In the genomic region with DNA sequence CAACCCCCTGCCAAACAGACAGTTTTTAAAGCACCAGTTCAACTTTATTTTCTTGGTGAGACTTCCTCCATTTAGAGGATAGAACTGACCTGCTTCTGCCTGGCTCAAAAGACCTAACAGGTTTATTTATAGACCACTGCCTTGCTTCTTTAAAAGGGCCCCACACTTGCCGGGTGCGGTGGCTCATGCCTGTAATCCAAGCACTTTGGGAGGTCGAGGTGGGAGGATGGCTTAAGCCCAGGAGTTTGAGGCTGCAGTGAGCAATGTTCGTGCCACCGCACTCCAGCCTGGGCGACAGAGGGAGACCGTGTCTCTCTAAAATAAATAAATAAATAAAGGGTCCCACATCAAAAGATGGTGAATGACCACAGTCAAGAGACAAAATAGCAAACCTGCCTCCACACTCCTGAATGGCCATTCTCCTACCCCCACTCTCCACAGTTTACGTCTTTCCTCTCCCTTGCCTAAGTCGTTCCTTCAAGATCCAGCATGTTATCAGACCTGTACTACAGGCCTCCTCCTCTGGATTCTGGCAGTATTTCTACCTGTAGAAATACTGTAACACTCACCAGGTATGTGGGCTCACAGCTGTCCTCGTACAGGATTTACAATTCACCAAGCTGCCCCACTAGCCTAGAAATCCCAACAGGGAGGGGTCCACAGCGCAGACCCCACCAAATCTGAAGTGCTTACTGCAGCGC, we compare ENCODE assay signal across 22 cellular contexts.
A peak's percentile ranks its signal among the peaks of the same experiment; 100 is the strongest.
DNase-seq lines count a peak whose midpoint lies in the region; ATAC-seq, FAIRE-seq and TF ChIP-seq lines count a peak whose summit lies in the region.
"Had no signal": no experiment of that assay in that cellular context is flagged by ENCODE, and none has a peak within 500 bp of the region (broad histone marks: within the 10 kb centered on the region; RNA-seq: fewer than 3 reads in every experiment).

No MANE protein-coding gene starts in this region.

- no peak overlapping the region for H3K9ac ChIP-seq in Karpas-422 (ENCODE audit: low read length)

- no peak for TF ChIP-seq CTCF in breast epithelium (IDR thresholded peaks at IDR 0.05)
- no peak for TF ChIP-seq CTCF in MCF 10A (IDR thresholded peaks at IDR 0.05; ENCODE audit: unreplicated experiment)
- no peak for TF ChIP-seq CTCF in bronchial epithelial cell (IDR thresholded peaks at IDR 0.05; ENCODE audit: insufficient read depth, low read length, severe bottlenecking)
- TF ChIP-seq CTCF in thyroid gland (IDR thresholded peaks at IDR 0.05): peak in 1 of 6 experiments; percentile 27
- TF ChIP-seq CTCF in spleen (IDR thresholded peaks at IDR 0.05 in 8 of 11, conservative IDR thresholded peaks at IDR 0.05 in 3 of 11): no peak

- TF ChIP-seq POLR2A in breast epithelium (IDR thresholded peaks at IDR 0.05) (no peak), thyroid gland (IDR thresholded peaks at IDR 0.05) (no peak), spleen (IDR thresholded peaks at IDR 0.05) (no peak), GM12892 (IDR thresholded peaks at IDR 0.05; ENCODE audit: low read depth, low read length) (no peak)

- POLR2A ChIA-PET in MCF 10A (lab: Yijun Ruan, JAX): interaction anchor here (0.7 kb wide), 1 partner anchor 26 kb away, joined by 3 read pairs; no protein-coding TSS in a partner anchor

- no peaks in the 10 kb centered on the region for H3K27me3 ChIP-seq in breast epithelium
- H3K27me3 ChIP-seq in bronchial epithelial cell (ENCODE audit: control insufficient read depth, insufficient read depth, low read length): no peaks in the 10 kb centered on the region
- no peaks in the 10 kb centered on the region for H3K27me3 ChIP-seq in thyroid gland
- H3K27me3 ChIP-seq in Karpas-422 (ENCODE audit: low read length): no peaks in the 10 kb centered on the region
- H3K27me3 ChIP-seq in spleen (replicated peaks in 1 of 7): no peaks in the 10 kb centered on the region
- H3K27me3 ChIP-seq: dorsolateral prefrontal cortex, right lobe of liver, tibial nerve had no signal

- H3K79me2 ChIP-seq in Karpas-422 (ENCODE audit: low read length): peaks cover 3% of the 10 kb centered on the region; the same call in 1 of the 2 replicates

- H3K36me3 ChIP-seq in breast epithelium (no peaks in the 10 kb centered on the region), bronchial epithelial cell (ENCODE audit: control insufficient read depth, insufficient read depth, low read length) (peaks cover 3% of the 10 kb centered on the region), thyroid gland (no peaks in the 10 kb centered on the region), Karpas-422 (ENCODE audit: insufficient read depth, low read length) (no peaks in the 10 kb centered on the region), spleen (peaks cover 0 to 25% (median 0%) of the 10 kb centered on the region in 6 donors)
- H3K36me3 ChIP-seq: right lobe of liver had no signal

- H3K27ac ChIP-seq in breast epithelium (peak overlapping the region; percentile 36 to 62), thyroid gland (peak overlapping the region in 2 of 3 donors; percentile 51), Karpas-422 (ENCODE audit: low read length) (no peak overlapping the region), spleen (peak overlapping the region in 1 of 8 donors; percentile 2)
- H3K27ac ChIP-seq: A549, right lobe of liver, RWPE1 had no signal

- H3K27ac Mint-ChIP-seq in MCF 10A (ENCODE audit: low read depth, unreplicated experiment) (no peak overlapping the region), memory B cell (peak overlapping the region; percentile 50)

- no peaks in the 10 kb centered on the region for H3K9me3 Mint-ChIP-seq in MCF 10A (ENCODE audit: unreplicated experiment)
- no peaks in the 10 kb centered on the region for H3K9me3 Mint-ChIP-seq in memory B cell

- DNase-seq in breast epithelium (ENCODE audit: low spot score in 2 of 2) (no peak), MCF 10A (ENCODE audit: unreplicated experiment) (no peak), bronchial epithelial cell (ENCODE audit: low read depth) (peak; percentile 80), memory B cell (ENCODE audit: low spot score in 2 of 2) (no peak), thyroid gland (no peak), Karpas-422 (no peak), spleen (no peak), GM12892 (ENCODE audit: insufficient read length) (no peak)
- DNase-seq: activated naive CD4-positive, alpha-beta T cell treated with Interleukin-2 at 50 U/mL for 16 hours; CD4-positive, alpha-beta memory T cell; dorsolateral prefrontal cortex; NCI-H2107; NCI-H748 treated with DMSO at 0.1 percent for 48 hours; right lobe of liver; stimulated activated CD4-positive, alpha-beta T cell treated with anti-CD3 and anti-CD28 coated beads, Interleukin-4, amount 100 ng/mL, for 24 hours; T-helper 17 cell had no signal

- ATAC-seq in memory B cell (ENCODE audit: low read depth): no peak
- ATAC-seq: A549; activated CD4-positive, CD25-positive, alpha-beta regulatory T cell treated with anti-CD3 and anti-CD28 coated beads, Interleukin-2, amount 50 U/mL, for 24 hours; left lobe of liver; right lobe of liver; T-helper 17 cell had no signal

- H3K4me1 Mint-ChIP-seq in MCF 10A (ENCODE audit: insufficient read depth, unreplicated experiment) (peaks cover 7% of the 10 kb centered on the region), memory B cell (no peaks in the 10 kb centered on the region)

- H3K4me3 Mint-ChIP-seq in MCF 10A (ENCODE audit: unreplicated experiment) (no peak overlapping the region), memory B cell (no peak overlapping the region)
- H3K4me3 Mint-ChIP-seq: CD4-positive, alpha-beta memory T cell; T-helper 17 cell had no signal

- H3K4me1 ChIP-seq in breast epithelium (peaks cover 0 to 7% of the 10 kb centered on the region in 2 donors), thyroid gland (peaks cover 34 to 50% of the 10 kb centered on the region in 2 donors), Karpas-422 (ENCODE audit: low read length) (no peaks in the 10 kb centered on the region), spleen (peaks cover 0 to 29% (median 7%) of the 10 kb centered on the region in 6 donors)
- H3K4me1 ChIP-seq: A549 had no signal

- WGBS in thyroid gland, 2 donors: 52 to 62% methylated on average over 12 of the region's 12 CpGs
- 76 to 81% (median 80%) methylated on average over 12 of the region's 12 CpGs for WGBS in spleen, 5 donors

- H2AFZ ChIP-seq in Karpas-422 (ENCODE audit: low read length): no peak overlapping the region

- H3K36me3 Mint-ChIP-seq in MCF 10A (ENCODE audit: insufficient read depth, unreplicated experiment) (peaks cover 10% of the 10 kb centered on the region), memory B cell (peaks cover 9% of the 10 kb centered on the region)

- no peak overlapping the region for H3K4me2 ChIP-seq in Karpas-422 (ENCODE audit: low read depth, low read length, poor library complexity, severe bottlenecking)
- H3K4me2 ChIP-seq: A549 had no signal

- BruUV-seq in MCF 10A (replicated peaks; lab: Mats Ljungman, UMichigan): no TSS peak

- H3K9me3 ChIP-seq in breast epithelium: no peaks in the 10 kb centered on the region
- no peaks in the 10 kb centered on the region for H3K9me3 ChIP-seq in thyroid gland
- no peaks in the 10 kb centered on the region for H3K9me3 ChIP-seq in Karpas-422 (ENCODE audit: low read length)
- H3K9me3 ChIP-seq in spleen: no peaks in the 10 kb centered on the region
- H3K9me3 ChIP-seq: A549, right lobe of liver, tibial nerve had no signal

- no peaks in the 10 kb centered on the region for H3K9me2 ChIP-seq in Karpas-422 (replicated peaks; ENCODE audit: insufficient read depth, low read length)

- CTCF ChIA-PET in MCF 10A (lab: Yijun Ruan, JAX): no interaction called here

- FAIRE-seq in bronchial epithelial cell (lab: Jason Lieb, UNC): no peak
- FAIRE-seq in GM12892 (lab: Jason Lieb, UNC): no peak
- FAIRE-seq: H1 had no signal

- intact Hi-C loops in breast epithelium (cut with DNase I; ENCODE audit: low total_unique reads): no loop called here
- intact Hi-C loops in MCF 10A (cut with micrococcal nuclease): no loop called here
- intact Hi-C loops in thyroid gland (cut with DNase I): no loop called here
- intact Hi-C loops in spleen (cut with DNase I; ENCODE audit: low total_unique reads): no loop called here

- no peaks in the 10 kb centered on the region for H4K20me1 ChIP-seq in Karpas-422 (ENCODE audit: insufficient read depth, low read depth, low read length)

- H3K4me3 ChIP-seq in breast epithelium (no peak overlapping the region), bronchial epithelial cell (ENCODE audit: low read depth, low read length) (no peak overlapping the region), thyroid gland (replicated peaks in 1 of 3) (no peak overlapping the region), Karpas-422 (ENCODE audit: low read length) (no peak overlapping the region), spleen (no peak overlapping the region)
- H3K4me3 ChIP-seq: A549, dorsolateral prefrontal cortex, right lobe of liver, tibial nerve had no signal

- no peaks in the 10 kb centered on the region for H3K27me3 Mint-ChIP-seq in MCF 10A (ENCODE audit: insufficient read depth, unreplicated experiment)
- no peaks in the 10 kb centered on the region for H3K27me3 Mint-ChIP-seq in memory B cell
- H3K27me3 Mint-ChIP-seq: CD4-positive, alpha-beta memory T cell; T-helper 17 cell had no signal
